In genomic region chr3:142828703-142829304, GRCh38 we compare ENCODE assay signal across 8 cellular contexts.
A peak's percentile ranks its signal among the peaks of the same experiment; 100 is the strongest.
DNase-seq lines count a peak whose midpoint lies in the region; ATAC-seq, FAIRE-seq and TF ChIP-seq lines count a peak whose summit lies in the region.

No MANE protein-coding gene starts in this region.

- peak; percentile 91 for TF ChIP-seq CTCF in AG09319 (IDR thresholded peaks at IDR 0.05; ENCODE audit: low read depth, low read length)
- TF ChIP-seq CTCF in K562 (IDR thresholded peaks at IDR 0.05 in 2 of 3, conservative IDR thresholded peaks at IDR 0.05 in 1 of 3; ENCODE audit: insufficient read depth in 2 of 3, low read depth in 1 of 3, low read length in 3 of 3), result peak; percentile 93 to 96 (median 95)

- no peaks in the 10 kb centered on the region for H3K79me2 ChIP-seq in K562 (ENCODE audit: control insufficient read depth, insufficient read depth, low read length)

- no TSS peak for BruUV-seq in K562 (replicated peaks; lab: Mats Ljungman, UMichigan)

- H2AFZ ChIP-seq in K562 (ENCODE audit: low read depth, low read length), result peak overlapping the region; percentile 58

- peak; percentile 99 for ATAC-seq in GM18868 (IDR thresholded peaks at IDR 0.05; ENCODE audit: unreplicated experiment)
- peak; percentile 79 for ATAC-seq in HG03060 (IDR thresholded peaks at IDR 0.05; ENCODE audit: low read depth, unreplicated experiment)
- ATAC-seq in K562, result peak; percentile 99

- no peak overlapping the region for H3K27ac ChIP-seq in K562 (ENCODE audit: extremely low read depth, low read depth, low read length)
- no peak overlapping the region for H3K27ac ChIP-seq in iPS DF 6.9 (ENCODE audit: low read length)

- no peaks in the 10 kb centered on the region for H4K20me1 ChIP-seq in K562 (replicated peaks; ENCODE audit: control insufficient read depth, insufficient read depth, low read length)

- in situ Hi-C loops in K562 (cut with MboI), result loop anchor here (10.0 kb wide), 1 partner anchor 234 kb away; the partner anchor contains the start of gene PLS1

- no peaks in the 10 kb centered on the region for H3K9me1 ChIP-seq in K562 (ENCODE audit: control insufficient read depth, insufficient read depth, low read length)

- H3K9me3 ChIP-seq in K562 (replicated peaks; ENCODE audit: control insufficient read depth, insufficient read depth, low read depth, low read length) (no peaks in the 10 kb centered on the region), iPS DF 6.9 (ENCODE audit: control insufficient read depth, insufficient read depth, low read length) (no peaks in the 10 kb centered on the region)

- H3K4me1 ChIP-seq in K562 (replicated peaks in 1 of 2; ENCODE audit: control insufficient read depth in 2 of 2, insufficient read depth in 2 of 2, low read length in 2 of 2) (no peaks in the 10 kb centered on the region), iPS DF 6.9 (ENCODE audit: control insufficient read depth, insufficient read depth, low read length) (no peaks in the 10 kb centered on the region)

- no peak overlapping the region for H3K9ac ChIP-seq in K562 (ENCODE audit: insufficient read depth in 1 of 2, low read depth in 2 of 2, low read length in 2 of 2)

- no peaks in the 10 kb centered on the region; a peak in 1 of 5 replicates for H3K27me3 ChIP-seq in K562 (ENCODE audit: control insufficient read depth in 2 of 2, insufficient read depth in 2 of 2, low read length in 2 of 2)
- no peaks in the 10 kb centered on the region for H3K27me3 ChIP-seq in iPS DF 6.9 (ENCODE audit: control insufficient read depth, insufficient read depth, low read length)

- TF ChIP-seq POLR2A in K562 (conservative IDR thresholded peaks at IDR 0.05), result no peak

- POLR2A ChIA-PET in K562 (lab: Yijun Ruan, JAX), result interaction anchor here (0.6 to 3.1 kb wide), 6 partner anchors 11 to 871 kb away, joined by 3 to 12 read pairs (median 3); partner anchors contain the start of gene U2SURP

- peak; percentile 99 for FAIRE-seq in K562 (lab: Jason Lieb, UNC)

- H3K36me3 ChIP-seq in K562 (ENCODE audit: control insufficient read depth, insufficient read depth, low read length) (no peaks in the 10 kb centered on the region), iPS DF 6.9 (ENCODE audit: control insufficient read depth, insufficient read depth, low read length) (no peaks in the 10 kb centered on the region)

- no peak for TF ChIP-seq EP300 in K562 (IDR thresholded peaks at IDR 0.05; ENCODE audit: low read length)

- DNase-seq in AG09319 (ENCODE audit: extremely low read depth, low read depth) (peak; percentile 34), NCI-H2029 (lab: John Stamatoyannopoulos, UW) (peak; percentile 64), T-helper 9 cell (peak; percentile 38), K562 (ENCODE audit: extremely low read depth in 1 of 4, low spot score in 3 of 4) (peak; percentile 73 to 89 (median 76)), iPS DF 6.9 (ENCODE audit: low read depth, low spot score) (peak; percentile 72)
- DNase-seq in stimulated activated CD4-positive, alpha-beta T cell treated with anti-CD3 and anti-CD28 coated beads, Interleukin-12 subunit alpha, Interleukin-12 subunit beta, amount 100 ng/mL, for 24 hours (ENCODE audit: low read depth in 2 of 2), result peak; percentile 22 to 71

- CTCF ChIA-PET in K562 (lab: Yijun Ruan, JAX; ENCODE audit: low intra/inter-chr PET ratio), result interaction anchor here (0.6 to 1.9 kb wide), 7 partner anchors 147 to 956 kb away, joined by 3 to 13 read pairs (median 4); no protein-coding TSS in a partner anchor

- H3K4me3 ChIP-seq in K562, result no peak overlapping the region
- H3K4me3 ChIP-seq in iPS DF 6.9 (ENCODE audit: low read length), result no peak overlapping the region

- 4% methylated on average over 9 of the region's 9 CpGs for WGBS in K562 (ENCODE audit: insufficient coverage, low coverage, missing lambda C conversion rate)
- WGBS in iPS DF 6.9 (ENCODE audit: insufficient coverage, insufficient read length), result no CpG with 5 or more reads among the region's 9 CpGs

- TF ChIP-seq RAD21 in K562 (CRISPR knock-in tag; conservative IDR thresholded peaks at IDR 0.05 in 1 of 2, IDR thresholded peaks at IDR 0.05 in 1 of 2), result peak; percentile 87 to 95

- H3K4me2 ChIP-seq in K562 (ENCODE audit: insufficient read depth, low read length), result no peak overlapping the region

- intact Hi-C loops in K562 (cut with micrococcal nuclease), result loop anchor here (1.0 to 2.0 kb wide), 4 partner anchors 76 to 242 kb away; no protein-coding TSS in a partner anchor

TF ChIP-seq in K562, 482 proteins besides CTCF, POLR2A, EP300 and RAD21 (continues in another document):
- TF ChIP-seq YY1 (IDR thresholded peaks at IDR 0.05; ENCODE audit: borderline replicate concordance in 1 of 3, control insufficient read depth in 1 of 3, extremely low read depth in 1 of 3, insufficient read depth in 3 of 3, insufficient read length in 1 of 3, insufficient replicate concordance in 2 of 3, low read depth in 1 of 3, low read length in 2 of 3) (peak in 1 of 3 experiments; percentile 26), ATF1 (CRISPR knock-in tag; IDR thresholded peaks at IDR 0.05) (no peak), ATF1 (tag; IDR thresholded peaks at IDR 0.05) (0 out of 2 replicates have a peak, but pooled peaks have one; percentile 41), KDM4B (IDR thresholded peaks at IDR 0.05; ENCODE audit: borderline replicate concordance in 2 of 2, low read depth in 1 of 2) (0 out of 4 replicates have a peak, but pooled peaks of 1 of the 2 experiments have one; percentile 34), BHLHE40 (IDR thresholded peaks at IDR 0.05; ENCODE audit: low read length) (0 out of 2 replicates have a peak, but pooled peaks have one; percentile 16), MNT (conservative IDR thresholded peaks at IDR 0.05) (peak in 1 of 2 experiments; percentile 34; a peak in 1 of 4 replicates), RCOR1 (IDR thresholded peaks at IDR 0.05; ENCODE audit: borderline replicate concordance in 1 of 2, low read depth in 2 of 2, low read length in 2 of 2) (peak in 1 of 2 experiments; percentile 23; a peak in 1 of 4 replicates), MTA1 (IDR thresholded peaks at IDR 0.05; ENCODE audit: borderline replicate concordance) (0 out of 2 replicates have a peak, but pooled peaks have one; percentile 15), ATF2 (CRISPR knock-in tag; IDR thresholded peaks at IDR 0.05) (no peak), PHF21A (IDR thresholded peaks at IDR 0.05; ENCODE audit: borderline replicate concordance, low read depth) (no peak), E2F5 (CRISPR knock-in tag; IDR thresholded peaks at IDR 0.05) (no peak), ZNF316 (IDR thresholded peaks at IDR 0.05) (0 out of 2 replicates have a peak, but pooled peaks have one; percentile 5), STAG1 (CRISPR knock-in tag; IDR thresholded peaks at IDR 0.05; ENCODE audit: borderline replicate concordance) (peak; percentile 85; the same call in 1 of the 2 replicates), ZBTB8A (IDR thresholded peaks at IDR 0.05; ENCODE audit: partially characterized antibody) (no peak), XRCC5 (IDR thresholded peaks at IDR 0.05; ENCODE audit: low read depth, low read length) (0 out of 2 replicates have a peak, but pooled peaks have one; percentile 33), ZNF695 (CRISPR knock-in tag; IDR thresholded peaks at IDR 0.05) (no peak), ARID2 (IDR thresholded peaks at IDR 0.05) (0 out of 2 replicates have a peak, but pooled peaks have one; percentile 64), RB1 (IDR thresholded peaks at IDR 0.05; ENCODE audit: low read depth) (peak; percentile 55; the same call in 1 of the 2 replicates), SOX6 (IDR thresholded peaks at IDR 0.05) (0 out of 2 replicates have a peak, but pooled peaks have one; percentile 11), CC2D1A (IDR thresholded peaks at IDR 0.05) (peak; percentile 54; the same call in 1 of the 2 replicates), LCOR (CRISPR knock-in tag; IDR thresholded peaks at IDR 0.05) (0 out of 2 replicates have a peak, but pooled peaks have one; percentile 27), MAZ (CRISPR knock-in tag; conservative IDR thresholded peaks at IDR 0.05 in 1 of 2, IDR thresholded peaks at IDR 0.05 in 1 of 2) (peak in 1 of 2 experiments; percentile 33; a peak in 1 of 4 replicates), MAX (CRISPR knock-in tag; IDR thresholded peaks at IDR 0.05) (no peak)
